Comparison of ENCODE assay signal across 8 cellular contexts in the genomic region with DNA sequence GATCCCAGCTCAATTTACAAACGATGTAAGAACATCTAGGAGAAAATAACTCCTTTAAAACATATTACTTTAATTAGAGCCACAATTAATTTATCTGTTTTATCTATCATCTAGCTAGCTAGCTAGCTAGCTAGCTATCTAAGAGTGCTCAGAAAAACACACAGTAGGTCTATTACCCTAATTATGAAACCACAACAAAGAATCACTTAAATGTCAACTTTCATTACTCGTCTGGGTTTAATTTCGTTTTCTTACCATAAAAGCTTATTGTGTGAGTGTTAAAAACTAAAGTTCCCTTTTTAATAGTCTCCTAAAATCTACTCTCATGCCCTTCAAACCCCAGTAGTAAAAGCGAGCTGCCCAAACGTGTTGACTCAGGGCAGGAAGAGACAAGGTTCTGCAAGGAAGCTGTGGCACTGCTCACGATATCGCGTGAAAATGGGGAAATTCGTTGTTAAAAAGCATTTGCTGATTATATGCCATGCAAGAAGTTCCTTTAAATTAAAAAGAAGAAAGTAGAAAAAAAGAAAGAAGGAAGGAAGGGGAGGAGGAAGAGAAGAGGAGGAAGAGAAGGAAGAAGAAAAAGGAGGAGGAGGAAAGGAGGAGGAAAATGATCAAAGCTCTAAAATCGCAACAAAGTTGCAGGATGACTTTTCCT. TPM values are rescaled to one million over a fixed set of nuclear protein-coding genes. Genes with fewer than 3 reads are reported as not detected.
A peak's percentile ranks its signal among the peaks of the same experiment; 100 is the strongest.
DNase-seq lines count a peak whose midpoint lies in the region; ATAC-seq and TF ChIP-seq lines count a peak whose summit lies in the region.

No MANE protein-coding gene starts in this region.

- ATAC-seq in HG03175 (IDR thresholded peaks at IDR 0.05; ENCODE audit: unreplicated experiment) (no peak), left colon (no peak)

- BruUV-seq in Calu3 (replicated peaks; lab: Mats Ljungman, UMichigan) = TSS peak; percentile 29

- H3K4me1 ChIP-seq in HUES64 (ENCODE audit: insufficient read depth, low read length) (peaks cover 12% of the 10 kb centered on the region; the same call in 1 of the 2 replicates), mucosa of stomach (ENCODE audit: control insufficient read depth, insufficient read depth, low read length) (peaks cover 12% of the 10 kb centered on the region), vagina (no peaks in the 10 kb centered on the region)
- H3K4me1 ChIP-seq in effector memory CD4-positive, alpha-beta T cell (ENCODE audit: control insufficient read depth, insufficient read depth, low read length, poor library complexity, severe bottlenecking) = no peaks in the 10 kb centered on the region

- no peaks in the 10 kb centered on the region for H3K9me3 Mint-ChIP-seq in Calu3 (ENCODE audit: low read depth, unreplicated experiment)

- H3K9me3 ChIP-seq in HUES64 (ENCODE audit: insufficient read depth, low read depth, low read length) = no peaks in the 10 kb centered on the region
- H3K9me3 ChIP-seq in effector memory CD4-positive, alpha-beta T cell (ENCODE audit: control insufficient read depth, low read length) = no peaks in the 10 kb centered on the region
- no peaks in the 10 kb centered on the region for H3K9me3 ChIP-seq in mucosa of stomach (ENCODE audit: control insufficient read depth, low read length)
- no peaks in the 10 kb centered on the region for H3K9me3 ChIP-seq in vagina

- DNase-seq in Calu3 (no peak), T-helper 22 cell (ENCODE audit: low read depth) (peak; percentile 1), vagina (ENCODE audit: extremely low spot score in 2 of 2) (no peak), left colon (no peak)
- DNase-seq in effector memory CD4-positive, alpha-beta T cell = peak in 2 of 3 donors; percentile 2 to 4

- intact Hi-C loops in Calu3 (cut with micrococcal nuclease; ENCODE audit: unreplicated experiment) = loop anchor here (10.0 kb wide), 1 partner anchor 273 kb away; a partner anchor contains a TSS
- intact Hi-C loops in vagina (cut with DNase I) = no loop called here
- intact Hi-C loops in left colon (cut with DNase I, micrococcal nuclease) = no loop called here

- H3K27me3 ChIP-seq in HUES64 (ENCODE audit: insufficient read depth, low read length) (peaks cover 45% of the 10 kb centered on the region), mucosa of stomach (ENCODE audit: control insufficient read depth, insufficient read depth, low read length) (no peaks in the 10 kb centered on the region), vagina (no peaks in the 10 kb centered on the region)
- no peaks in the 10 kb centered on the region for H3K27me3 ChIP-seq in effector memory CD4-positive, alpha-beta T cell (replicated peaks; ENCODE audit: control insufficient read depth, insufficient read depth, low read length, poor library complexity, severe bottlenecking)

- H3K4me3 ChIP-seq in HUES64 (ENCODE audit: low read length) = peak overlapping the region; percentile 66
- H3K4me3 ChIP-seq in effector memory CD4-positive, alpha-beta T cell (ENCODE audit: insufficient read depth, low read depth, low read length, poor library complexity, severe bottlenecking) = peak overlapping the region; percentile 78
- peak overlapping the region; percentile 41 for H3K4me3 ChIP-seq in mucosa of stomach (ENCODE audit: low read length)
- peak overlapping the region; percentile 46 to 57 for H3K4me3 ChIP-seq in vagina

- H3K9ac ChIP-seq in HUES64 (ENCODE audit: low read depth, low read length) = peak overlapping the region; percentile 81; the same call in 1 of the 2 replicates
- peak overlapping the region; percentile 74 for H3K9ac ChIP-seq in mucosa of stomach (ENCODE audit: low read length)

- H3K27me3 Mint-ChIP-seq in Calu3 (ENCODE audit: unreplicated experiment) = no peaks in the 10 kb centered on the region

- H3K36me3 Mint-ChIP-seq in Calu3 (ENCODE audit: insufficient read depth, unreplicated experiment) = peaks cover 29% of the 10 kb centered on the region

- H3K27ac ChIP-seq in HUES64 (ENCODE audit: low read depth, low read length) (no peak overlapping the region), vagina (peak overlapping the region; percentile 54)
- peak overlapping the region; percentile 79 for H3K27ac ChIP-seq in effector memory CD4-positive, alpha-beta T cell (ENCODE audit: insufficient read depth, low read length, poor library complexity, severe bottlenecking)

- H3K36me3 ChIP-seq in HUES64 (ENCODE audit: insufficient read depth, low read length) (no peaks in the 10 kb centered on the region), mucosa of stomach (ENCODE audit: control insufficient read depth, insufficient read depth, low read length) (no peaks in the 10 kb centered on the region), vagina (no peaks in the 10 kb centered on the region)
- H3K36me3 ChIP-seq in effector memory CD4-positive, alpha-beta T cell (ENCODE audit: control insufficient read depth, insufficient read depth, low read length) = no peaks in the 10 kb centered on the region

- TF ChIP-seq POLR2A in vagina (IDR thresholded peaks at IDR 0.05) = no peak

- no peak for TF ChIP-seq CTCF in Calu3 (IDR thresholded peaks at IDR 0.05; ENCODE audit: unreplicated experiment)
- TF ChIP-seq CTCF in vagina (IDR thresholded peaks at IDR 0.05) = no peak

- H3K4me1 Mint-ChIP-seq in Calu3 (ENCODE audit: low read depth, unreplicated experiment) = peaks cover 18% of the 10 kb centered on the region

- CTCF ChIA-PET in Calu3 (lab: Charles Lee) = interaction anchor here (1.1 kb wide), 1 partner anchor 196 kb away, joined by 3 read pairs; no protein-coding TSS in a partner anchor

- peak overlapping the region; percentile 71 for H3K4me3 Mint-ChIP-seq in Calu3 (ENCODE audit: low read depth, unreplicated experiment)

- H3K27ac Mint-ChIP-seq in Calu3 (ENCODE audit: unreplicated experiment) = peak overlapping the region; percentile 79

- 20% methylated on average over 7 of the region's 10 CpGs for WGBS in HUES64

RNA-seq across cellular contexts. Expression of a gene that starts 0.6 kb away (rescaled TPM):
- total RNA-seq in Calu3 (2022) = 18.9 and 21.0 TPM in 2 replicates
- polyA plus RNA-seq in HUES64 (2013, experiment 1 of 2) = 6.8 TPM
- 7.5 TPM for polyA plus RNA-seq in HUES64 (2013, experiment 2 of 2)
- 10.1 TPM for total RNA-seq in vagina
- 10 to 100 TPM; 40.2 to 46.2 TPM for total RNA-seq in left colon

Comparison
In these comparisons a context has a peak if more than half of its experiments do, and no peak if none do; other contexts are left out.
1. DNase-seq: peak in T-helper 22 cell (single experiment) and effector memory CD4-positive, alpha-beta T cell (2 of 3); none in Calu3 (single experiment), vagina (0 of 2) and left colon (0 of 2).
2. Peak in every context shown above with its lines, with median percentiles within 50 percentile points of each other: H3K4me3 ChIP-seq.